Comparison of ENCODE assay signal across 1 cellular context in the genomic region with DNA sequence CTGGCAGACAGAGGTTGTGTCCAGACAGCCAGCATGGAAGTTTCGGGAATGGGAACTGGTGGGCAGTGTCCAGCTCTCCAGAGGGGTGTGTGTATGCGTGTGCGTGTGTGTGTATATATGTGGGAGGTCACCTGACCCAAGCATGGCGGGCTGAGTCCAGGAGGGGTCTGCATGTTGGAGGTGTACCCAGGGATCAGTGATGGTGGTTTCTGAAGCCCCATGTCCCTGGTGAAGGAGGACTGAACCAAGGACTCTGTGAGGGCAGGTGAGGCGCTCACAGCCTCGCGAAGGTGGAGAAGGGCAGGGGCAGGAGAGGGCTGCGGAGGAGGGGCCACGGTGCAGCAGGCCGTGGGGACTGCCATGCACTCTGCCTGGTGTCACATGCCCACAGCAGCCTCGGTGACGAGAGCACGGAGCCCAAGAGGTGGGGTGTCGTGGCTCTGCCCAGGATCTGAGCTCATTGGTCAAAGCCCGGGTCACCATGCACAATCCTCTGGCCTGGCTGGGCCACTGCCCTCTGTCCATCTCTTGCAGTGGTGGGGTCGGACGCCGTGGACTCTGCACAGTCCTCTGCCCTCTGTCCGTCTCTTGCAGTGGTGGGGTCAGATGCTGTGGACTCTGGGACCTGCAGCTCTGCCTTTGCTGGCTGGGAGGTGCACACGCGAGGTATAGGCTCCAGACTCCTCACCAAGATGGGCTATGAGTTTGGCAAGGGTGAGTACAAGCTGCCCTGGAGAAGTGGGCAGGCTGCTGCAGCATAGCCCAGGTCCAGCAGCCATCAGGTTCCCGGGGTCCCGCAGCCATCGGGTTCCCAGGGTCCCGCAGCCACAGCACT.
TF ChIP-seq lines count a peak whose summit lies in the region.

No MANE protein-coding gene starts in this region.

TF ChIP-seq in HEK293T, 16 proteins besides CTCF, POLR2A, EP300 and RAD21:
- no peak for TF ChIP-seq ARNT (IDR thresholded peaks at IDR 0.05)
- TF ChIP-seq SP1 (IDR thresholded peaks at IDR 0.05), result no peak
- TF ChIP-seq FOXA1 (IDR thresholded peaks at IDR 0.05), result no peak
- TF ChIP-seq, protein P1, sequence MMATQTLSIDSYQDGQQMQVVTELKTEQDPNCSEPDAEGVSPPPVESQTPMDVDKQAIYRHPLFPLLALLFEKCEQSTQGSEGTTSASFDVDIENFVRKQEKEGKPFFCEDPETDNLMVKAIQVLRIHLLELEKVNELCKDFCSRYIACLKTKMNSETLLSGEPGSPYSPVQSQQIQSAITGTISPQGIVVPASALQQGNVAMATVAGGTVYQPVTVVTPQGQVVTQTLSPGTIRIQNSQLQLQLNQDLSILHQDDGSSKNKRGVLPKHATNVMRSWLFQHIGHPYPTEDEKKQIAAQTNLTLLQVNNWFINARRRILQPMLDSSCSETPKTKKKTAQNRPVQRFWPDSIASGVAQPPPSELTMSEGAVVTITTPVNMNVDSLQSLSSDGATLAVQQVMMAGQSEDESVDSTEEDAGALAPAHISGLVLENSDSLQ (IDR thresholded peaks at IDR 0.05), result no peak
- TF ChIP-seq NFRKB (IDR thresholded peaks at IDR 0.05), result no peak
- no peak for TF ChIP-seq TARDBP (IDR thresholded peaks at IDR 0.05)
- TF ChIP-seq SUZ12 (IDR thresholded peaks at IDR 0.05), result no peak
- TF ChIP-seq BHLHE40 (IDR thresholded peaks at IDR 0.05; ENCODE audit: borderline replicate concordance), result no peak
- TF ChIP-seq ELF4 (IDR thresholded peaks at IDR 0.05), result no peak
- no peak for TF ChIP-seq FOXK2 (IDR thresholded peaks at IDR 0.05)
- no peak for TF ChIP-seq L3MBTL2 (conservative IDR thresholded peaks at IDR 0.05)
- no peak for TF ChIP-seq HDGF (IDR thresholded peaks at IDR 0.05; ENCODE audit: borderline replicate concordance)
- TF ChIP-seq CTBP1 (IDR thresholded peaks at IDR 0.05; ENCODE audit: borderline replicate concordance), result no peak
- TF ChIP-seq LEF1 (IDR thresholded peaks at IDR 0.05; ENCODE audit: borderline replicate concordance), result no peak
- no peak for TF ChIP-seq FOXM1 (IDR thresholded peaks at IDR 0.05; ENCODE audit: borderline replicate concordance)
- TF ChIP-seq ZNF384 (IDR thresholded peaks at IDR 0.05), result no peak
TF ChIP-seq in HEK293T: peak in this region for 0.
